Comparison of ENCODE assay signal across 11 cellular contexts in genomic region chr5:72356361-72356760, GRCh38.
"Had no signal": no experiment of that assay in that cellular context is flagged by ENCODE, and none has a peak within 500 bp of the region (broad histone marks: within the 10 kb centered on the region; RNA-seq: fewer than 3 reads in every experiment).

No MANE protein-coding gene starts in this region.

- ATAC-seq: natural killer cell had no signal

- H3K9me3 ChIP-seq: esophagus squamous epithelium, left ventricle myocardium inferior, lower lobe of right lung, ovary, right atrium auricular region, stomach had no signal

- H3K27me3 ChIP-seq: esophagus squamous epithelium, ovary, right atrium auricular region, stomach had no signal

- H3K4me1 ChIP-seq: esophagus squamous epithelium, left ventricle myocardium inferior, lower lobe of right lung, right atrium auricular region, stomach had no signal

- H3K27ac ChIP-seq: esophagus squamous epithelium, left ventricle myocardium inferior, lower lobe of right lung, ovary, right atrium auricular region, stomach had no signal

- H3K36me3 ChIP-seq: ovary had no signal

- H3K4me3 ChIP-seq: esophagus squamous epithelium, left ventricle myocardium inferior, lower lobe of right lung, ovary, right atrium auricular region, stomach had no signal

- DNase-seq: esophagus squamous epithelium; immature natural killer cell; kidney; lower lobe of right lung; natural killer cell; ovary; stimulated activated CD4-positive, alpha-beta T cell treated with anti-CD3 and anti-CD28 coated beads, Interleukin-12 subunit alpha, Interleukin-12 subunit beta, amount 100 ng/mL, for 4 hours; stimulated activated naive CD4-positive, alpha-beta T cell; stomach had no signal
